ENCODE assay signal across 1 cellular context in genomic region chr5:38830521-38831051, GRCh38.
A peak's percentile ranks its signal among the peaks of the same experiment; 100 is the strongest.
TF ChIP-seq lines count a peak whose summit lies in the region.

No MANE protein-coding gene starts in this region.

TF ChIP-seq in HepG2, 621 proteins besides CTCF, POLR2A, EP300 and RAD21 (continued from another document and continues in another):
- TF ChIP-seq ZBED4 (CRISPR knock-in tag; IDR thresholded peaks at IDR 0.05; ENCODE audit: borderline replicate concordance): 0 out of 2 replicates have a peak, but pooled peaks have one; percentile 34
- no peak for TF ChIP-seq MTERF4 (CRISPR knock-in tag; IDR thresholded peaks at IDR 0.05)
- no peak for TF ChIP-seq NFIC (IDR thresholded peaks at IDR 0.05; ENCODE audit: low read length)
- no peak for TF ChIP-seq SMARCE1 (IDR thresholded peaks at IDR 0.05; ENCODE audit: borderline replicate concordance)
- no peak for TF ChIP-seq MTA1 (CRISPR knock-in tag; IDR thresholded peaks at IDR 0.05; ENCODE audit: borderline replicate concordance)
- TF ChIP-seq SMYD3 (CRISPR knock-in tag; IDR thresholded peaks at IDR 0.05): no peak
- no peak for TF ChIP-seq ZNF775 (CRISPR knock-in tag; IDR thresholded peaks at IDR 0.05; ENCODE audit: borderline replicate concordance)
- TF ChIP-seq ETV6 (CRISPR knock-in tag; conservative IDR thresholded peaks at IDR 0.05): no peak
- peak; percentile 53; the same call in 1 of the 2 replicates for TF ChIP-seq FOXJ3 (CRISPR knock-in tag; IDR thresholded peaks at IDR 0.05; ENCODE audit: borderline replicate concordance)
- no peak for TF ChIP-seq KDM5B (CRISPR knock-in tag; IDR thresholded peaks at IDR 0.05; ENCODE audit: borderline replicate concordance)
- TF ChIP-seq ZNF543 (CRISPR knock-in tag; IDR thresholded peaks at IDR 0.05): no peak
- no peak for TF ChIP-seq TCF12 (IDR thresholded peaks at IDR 0.05)
- TF ChIP-seq TCF12 (CRISPR knock-in tag; IDR thresholded peaks at IDR 0.05): no peak
- no peak for TF ChIP-seq ONECUT2 (CRISPR knock-in tag; IDR thresholded peaks at IDR 0.05)
- peak; percentile 94 for TF ChIP-seq RXRA (CRISPR knock-in tag; IDR thresholded peaks at IDR 0.05)
- 0 out of 2 replicates have a peak, but pooled peaks have one; percentile 29 for TF ChIP-seq SIN3A (IDR thresholded peaks at IDR 0.05; ENCODE audit: borderline replicate concordance, low read depth, low read length)
- no peak for TF ChIP-seq ZNF660 (CRISPR knock-in tag; IDR thresholded peaks at IDR 0.05; ENCODE audit: borderline replicate concordance, low read depth)
- peak; percentile 70; the same call in 1 of the 2 replicates for TF ChIP-seq THRA (CRISPR knock-in tag; IDR thresholded peaks at IDR 0.05; ENCODE audit: borderline replicate concordance)
- no peak for TF ChIP-seq ZNF883 (CRISPR knock-in tag; IDR thresholded peaks at IDR 0.05; ENCODE audit: not compliant biosample characterization)
- TF ChIP-seq ZNF354B (CRISPR knock-in tag; IDR thresholded peaks at IDR 0.05): no peak
- TF ChIP-seq DBP (CRISPR knock-in tag; IDR thresholded peaks at IDR 0.05; ENCODE audit: not compliant biosample characterization): no peak
- TF ChIP-seq ZNF513 (CRISPR knock-in tag; conservative IDR thresholded peaks at IDR 0.05): no peak
- peak; percentile 94 for TF ChIP-seq GATAD2A (CRISPR knock-in tag; IDR thresholded peaks at IDR 0.05)
- peak; percentile 89 for TF ChIP-seq NR2F2 (IDR thresholded peaks at IDR 0.05; ENCODE audit: borderline replicate concordance, low read depth)
- no peak for TF ChIP-seq HNRNPH1 (optimal IDR thresholded peaks at IDR 0.05; ENCODE audit: low read depth, low read length)
- TF ChIP-seq ZNF841 (CRISPR knock-in tag; IDR thresholded peaks at IDR 0.05; ENCODE audit: borderline replicate concordance): no peak
- no peak for TF ChIP-seq NR0B2 (CRISPR knock-in tag; IDR thresholded peaks at IDR 0.05)
- no peak for TF ChIP-seq ZNF446 (CRISPR knock-in tag; IDR thresholded peaks at IDR 0.05)
- peak; percentile 100 for TF ChIP-seq PPARG (CRISPR knock-in tag; conservative IDR thresholded peaks at IDR 0.05)
- TF ChIP-seq CBX5 (CRISPR knock-in tag; IDR thresholded peaks at IDR 0.05; ENCODE audit: borderline replicate concordance): peak; percentile 77; the same call in 1 of the 2 replicates
- TF ChIP-seq GABPB1 (CRISPR knock-in tag; IDR thresholded peaks at IDR 0.05): no peak
- TF ChIP-seq ZBTB25 (CRISPR knock-in tag; IDR thresholded peaks at IDR 0.05): peak; percentile 56; the same call in 1 of the 2 replicates
- TF ChIP-seq BRD4 (CRISPR knock-in tag; IDR thresholded peaks at IDR 0.05): no peak
- peak; percentile 67; the same call in 1 of the 2 replicates for TF ChIP-seq DPF2 (CRISPR knock-in tag; IDR thresholded peaks at IDR 0.05; ENCODE audit: borderline replicate concordance, low read depth)
- no peak for TF ChIP-seq HNRNPL (IDR thresholded peaks at IDR 0.05; ENCODE audit: low read depth, low read length)
- no peak for TF ChIP-seq HNF1A (IDR thresholded peaks at IDR 0.05; ENCODE audit: low read depth)
- TF ChIP-seq HNF1A (CRISPR knock-in tag; IDR thresholded peaks at IDR 0.05; ENCODE audit: borderline replicate concordance): peak; percentile 27; the same call in 1 of the 2 replicates
- TF ChIP-seq RBM39 (IDR thresholded peaks at IDR 0.05; ENCODE audit: low read depth, low read length, poor library complexity, severe bottlenecking): no peak
- no peak for TF ChIP-seq ZNF256 (CRISPR knock-in tag; conservative IDR thresholded peaks at IDR 0.05)
- no peak for TF ChIP-seq THYN1 (CRISPR knock-in tag; IDR thresholded peaks at IDR 0.05; ENCODE audit: borderline replicate concordance, low read depth)
- TF ChIP-seq SMC3 (IDR thresholded peaks at IDR 0.05; ENCODE audit: low read length): peak; percentile 27; the same call in 1 of the 2 replicates
- TF ChIP-seq ZNF432 (CRISPR knock-in tag; IDR thresholded peaks at IDR 0.05; ENCODE audit: borderline replicate concordance): no peak
- TF ChIP-seq YEATS2 (CRISPR knock-in tag; IDR thresholded peaks at IDR 0.05; ENCODE audit: borderline replicate concordance): peak; percentile 64; the same call in 1 of the 2 replicates
- peak; percentile 49 for TF ChIP-seq NR2C2 (CRISPR knock-in tag; IDR thresholded peaks at IDR 0.05; ENCODE audit: borderline replicate concordance)
- peak; percentile 62; the same call in 1 of the 2 replicates for TF ChIP-seq TGIF2 (CRISPR knock-in tag; IDR thresholded peaks at IDR 0.05)
- TF ChIP-seq DDIT3 (CRISPR knock-in tag; IDR thresholded peaks at IDR 0.05): no peak
- TF ChIP-seq STAT5B (CRISPR knock-in tag; IDR thresholded peaks at IDR 0.05): no peak
- TF ChIP-seq RELA (CRISPR knock-in tag; IDR thresholded peaks at IDR 0.05): no peak
- TF ChIP-seq TOPORS (CRISPR knock-in tag; IDR thresholded peaks at IDR 0.05): no peak
- no peak for TF ChIP-seq IKZF1 (IDR thresholded peaks at IDR 0.05)
